1 cellular context compared by ENCODE assay signal in the genomic region with DNA sequence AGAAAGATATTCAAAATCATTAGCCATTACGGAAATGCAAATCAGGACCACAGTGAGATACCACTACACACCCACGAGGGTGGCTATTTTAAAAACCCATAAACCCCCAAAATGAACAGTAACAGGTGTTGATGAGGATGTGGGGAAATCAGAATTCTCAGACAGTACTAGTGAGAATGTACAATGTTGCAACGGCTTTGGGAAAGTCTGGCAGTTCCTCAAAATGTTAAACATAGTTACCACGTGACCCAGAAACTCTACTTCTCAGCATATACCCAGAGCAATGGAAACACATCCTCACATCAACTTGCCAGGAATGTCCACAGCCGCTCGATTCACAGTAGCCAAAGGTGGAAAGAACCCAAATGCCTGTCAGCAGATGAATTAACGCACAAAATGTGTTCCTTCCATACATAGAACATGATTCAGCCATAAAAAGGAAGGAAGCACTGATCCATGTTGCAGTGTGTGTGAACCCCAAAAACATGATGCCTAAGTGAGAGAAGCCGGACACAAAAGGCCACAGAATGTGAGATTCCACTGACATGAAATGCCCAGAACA.
TF ChIP-seq lines count a peak whose summit lies in the region.

No MANE protein-coding gene starts in this region.

TF ChIP-seq in H1, 55 proteins besides CTCF, POLR2A, EP300 and RAD21:
- no peak for TF ChIP-seq TEAD4 (IDR thresholded peaks at IDR 0.05; ENCODE audit: low read depth, low read length)
- no peak for TF ChIP-seq HDAC2 (IDR thresholded peaks at IDR 0.05; ENCODE audit: borderline replicate concordance in 1 of 2, low read depth in 2 of 2, low read length in 2 of 2)
- no peak for TF ChIP-seq GTF2F1 (IDR thresholded peaks at IDR 0.05; ENCODE audit: borderline replicate concordance, low read depth, low read length)
- no peak for TF ChIP-seq EGR1 (IDR thresholded peaks at IDR 0.05; ENCODE audit: borderline replicate concordance, low read depth, low read length)
- no peak for TF ChIP-seq SRF (IDR thresholded peaks at IDR 0.05; ENCODE audit: low read depth, low read length)
- TF ChIP-seq, protein P1, sequence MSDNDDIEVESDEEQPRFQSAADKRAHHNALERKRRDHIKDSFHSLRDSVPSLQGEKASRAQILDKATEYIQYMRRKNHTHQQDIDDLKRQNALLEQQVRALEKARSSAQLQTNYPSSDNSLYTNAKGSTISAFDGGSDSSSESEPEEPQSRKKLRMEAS (IDR thresholded peaks at IDR 0.05): no peak
- TF ChIP-seq NRF1 (IDR thresholded peaks at IDR 0.05; ENCODE audit: low read depth, low read length): no peak
- TF ChIP-seq MAFK (IDR thresholded peaks at IDR 0.05; ENCODE audit: low read depth, low read length): no peak
- TF ChIP-seq CHD1 (IDR thresholded peaks at IDR 0.05; ENCODE audit: low read depth, low read length): no peak
- TF ChIP-seq SUZ12 (IDR thresholded peaks at IDR 0.05; ENCODE audit: low read length): no peak
- TF ChIP-seq, protein P2, sequence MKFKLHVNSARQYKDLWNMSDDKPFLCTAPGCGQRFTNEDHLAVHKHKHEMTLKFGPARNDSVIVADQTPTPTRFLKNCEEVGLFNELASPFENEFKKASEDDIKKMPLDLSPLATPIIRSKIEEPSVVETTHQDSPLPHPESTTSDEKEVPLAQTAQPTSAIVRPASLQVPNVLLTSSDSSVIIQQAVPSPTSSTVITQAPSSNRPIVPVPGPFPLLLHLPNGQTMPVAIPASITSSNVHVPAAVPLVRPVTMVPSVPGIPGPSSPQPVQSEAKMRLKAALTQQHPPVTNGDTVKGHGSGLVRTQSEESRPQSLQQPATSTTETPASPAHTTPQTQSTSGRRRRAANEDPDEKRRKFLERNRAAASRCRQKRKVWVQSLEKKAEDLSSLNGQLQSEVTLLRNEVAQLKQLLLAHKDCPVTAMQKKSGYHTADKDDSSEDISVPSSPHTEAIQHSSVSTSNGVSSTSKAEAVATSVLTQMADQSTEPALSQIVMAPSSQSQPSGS (IDR thresholded peaks at IDR 0.05; ENCODE audit: low read length): no peak
- TF ChIP-seq TBP (IDR thresholded peaks at IDR 0.05; ENCODE audit: low read depth, low read length): no peak
- no peak for TF ChIP-seq SIX5 (IDR thresholded peaks at IDR 0.05; ENCODE audit: low read depth, low read length)
- TF ChIP-seq SP4 (IDR thresholded peaks at IDR 0.05; ENCODE audit: low read length): no peak
- TF ChIP-seq NANOG (IDR thresholded peaks at IDR 0.05; ENCODE audit: insufficient read depth, low read depth, low read length, poor library complexity, severe bottlenecking): no peak
- no peak for TF ChIP-seq TAF1 (IDR thresholded peaks at IDR 0.05; ENCODE audit: low read depth, low read length)
- no peak for TF ChIP-seq SP1 (IDR thresholded peaks at IDR 0.05; ENCODE audit: low read depth, low read length)
